14 cellular contexts compared by ENCODE assay signal in the genomic region with DNA sequence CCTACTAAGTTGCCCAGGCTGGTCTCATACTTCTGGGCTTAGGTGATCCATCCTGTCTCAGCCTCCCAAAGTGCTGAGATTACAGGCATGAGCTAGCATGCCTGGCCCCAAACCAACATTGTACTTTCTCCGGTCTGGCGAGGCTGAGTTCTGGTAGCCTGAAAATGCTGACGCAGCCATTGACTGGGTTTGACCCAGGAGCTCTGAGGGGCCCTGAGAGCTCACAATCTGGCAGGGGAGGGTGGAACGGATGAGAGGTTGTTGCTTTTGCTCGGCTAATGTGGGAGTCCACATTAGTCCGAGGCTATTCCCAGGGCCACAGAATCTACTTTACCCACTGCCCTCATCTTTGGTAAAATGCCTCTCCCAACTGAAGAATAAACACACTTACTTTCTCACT.
"Had no signal": no experiment of that assay in that cellular context is flagged by ENCODE, and none has a peak within 500 bp of the region (broad histone marks: within the 10 kb centered on the region; RNA-seq: fewer than 3 reads in every experiment).

No MANE protein-coding gene starts in this region.

- H3K9ac ChIP-seq: neural progenitor cell had no signal

- H3K4me1 ChIP-seq: neural progenitor cell, stomach had no signal

- H2AFZ ChIP-seq: neural progenitor cell had no signal

- ATAC-seq: activated naive CD4-positive, alpha-beta T cell treated with anti-CD3 and anti-CD28 coated beads, Interleukin-2, amount 50 U/mL, for 72 hours; activated T-cell treated with anti-CD3 and anti-CD28 coated beads, Interleukin-2, amount 50 U/mL, for 4 hours; left lobe of liver; sciatic nerve had no signal

- H3K36me3 Mint-ChIP-seq: activated CD4-positive, alpha-beta memory T cell treated with anti-CD3 and anti-CD28 coated beads for 36 hours; activated naive CD4-positive, alpha-beta T cell treated with anti-CD3 and anti-CD28 coated beads, Interleukin-2, amount 50 U/mL, for 72 hours; naive B cell; neural progenitor cell had no signal

- H3K4me1 Mint-ChIP-seq: neural progenitor cell had no signal

- H3K4me2 ChIP-seq: neural progenitor cell had no signal

- H3K27ac Mint-ChIP-seq: activated CD4-positive, alpha-beta memory T cell treated with anti-CD3 and anti-CD28 coated beads for 36 hours; neural progenitor cell had no signal

- H3K36me3 ChIP-seq: neural progenitor cell, ovary, stomach had no signal

- H3K27me3 Mint-ChIP-seq: activated CD4-positive, alpha-beta memory T cell treated with anti-CD3 and anti-CD28 coated beads for 36 hours; naive B cell had no signal

- H3K27me3 ChIP-seq: neural progenitor cell, ovary, stomach had no signal

- H3K9me3 ChIP-seq: ovary, stomach had no signal

- DNase-seq: activated CD4-positive, alpha-beta memory T cell treated with anti-CD3 and anti-CD28 coated beads for 36 hours; activated CD4-positive, alpha-beta T cell treated with anti-CD3 and anti-CD28 coated beads for 1 hour; activated effector memory CD4-positive, alpha-beta T cell treated with Interleukin-2 at 50 U/mL for 16 hours; activated T-cell treated with anti-CD3 and anti-CD28 coated beads, Interleukin-2, amount 50 U/mL, for 4 hours; erythroblast; islet precursor cell; naive B cell; ovary; stomach; T1000 had no signal

- H3K27ac ChIP-seq: neural progenitor cell, ovary, stomach had no signal

- H3K9me3 Mint-ChIP-seq: activated CD4-positive, alpha-beta memory T cell treated with anti-CD3 and anti-CD28 coated beads for 36 hours; activated naive CD4-positive, alpha-beta T cell treated with anti-CD3 and anti-CD28 coated beads, Interleukin-2, amount 50 U/mL, for 72 hours; activated T-cell treated with anti-CD3 and anti-CD28 coated beads, Interleukin-2, amount 50 U/mL, for 4 hours; neural progenitor cell had no signal

- H3K4me3 Mint-ChIP-seq: activated CD4-positive, alpha-beta memory T cell treated with anti-CD3 and anti-CD28 coated beads for 36 hours; activated T-cell treated with anti-CD3 and anti-CD28 coated beads, Interleukin-2, amount 50 U/mL, for 4 hours; neural progenitor cell had no signal

- H3K4me3 ChIP-seq: neural progenitor cell, ovary, stomach had no signal
